ENCODE assay signal across 12 cellular contexts in the genomic region with DNA sequence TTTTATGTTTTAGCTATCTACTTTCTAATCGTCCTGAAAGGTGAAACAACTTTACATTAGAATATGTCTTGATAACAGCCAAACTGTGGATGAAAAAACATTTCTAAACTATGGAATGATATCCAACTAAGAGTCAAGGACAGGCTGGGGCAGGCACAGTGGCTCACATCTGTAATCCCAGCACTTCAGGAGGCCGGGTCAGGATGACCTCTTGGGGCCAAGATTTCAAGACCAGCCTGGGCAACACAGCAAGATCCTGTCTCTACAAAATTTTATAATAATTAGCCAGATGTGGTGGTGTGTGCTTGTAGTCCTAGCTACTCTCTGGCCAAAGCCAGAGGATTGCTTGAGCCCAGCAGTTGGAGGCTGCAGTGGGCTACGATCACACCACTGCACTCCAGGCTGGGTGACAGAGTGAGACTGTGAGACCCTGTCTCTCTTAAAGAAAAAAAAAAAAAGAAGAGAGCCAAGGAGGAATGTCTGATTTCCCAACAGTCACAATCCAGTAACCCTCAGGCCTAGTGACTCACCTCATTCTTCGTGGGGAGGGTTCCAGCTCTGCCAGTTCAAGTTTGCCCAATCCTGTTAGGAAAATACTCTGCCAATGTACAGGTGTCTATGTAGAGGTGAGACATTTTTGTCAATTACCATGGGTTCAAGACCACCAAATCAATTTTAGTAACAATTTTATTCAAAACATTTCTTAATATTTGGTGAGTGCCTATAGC. TPM values are rescaled to one million over a fixed set of nuclear protein-coding genes. Genes with fewer than 3 reads are reported as not detected.
DNase-seq lines count a peak whose midpoint lies in the region; ATAC-seq and TF ChIP-seq lines count a peak whose summit lies in the region.
"Had no signal": no experiment of that assay in that cellular context is flagged by ENCODE, and none has a peak within 500 bp of the region (broad histone marks: within the 10 kb centered on the region; RNA-seq: fewer than 3 reads in every experiment).

No MANE protein-coding gene starts in this region.

- TF ChIP-seq CTCF in GM20000 (IDR thresholded peaks at IDR 0.05; ENCODE audit: extremely low read depth, missing control alignments) = no peak

- no peak for ATAC-seq in HG02840 (IDR thresholded peaks at IDR 0.05; ENCODE audit: low FRiP score, unreplicated experiment)

- DNase-seq in ELR (ENCODE audit: low read depth) (peak; percentile 82), RPMI7951 (ENCODE audit: low read depth) (peak; percentile 83), fibroblast of peridontal ligament (ENCODE audit: extremely low read depth) (peak; percentile 73), renal cortical epithelial cell (ENCODE audit: low read depth) (peak; percentile 94), GM20000 (ENCODE audit: low spot score) (no peak), 8988T (no peak)
- no peak for DNase-seq in stimulated activated CD4-positive, alpha-beta T cell treated with anti-CD3 and anti-CD28 coated beads, Interleukin-2, amount 100 ng/mL, for 48 hours
- DNase-seq: activated naive CD4-positive, alpha-beta T cell treated with anti-CD3 and anti-CD28 coated beads, Interleukin-2, amount 50 U/mL, for 16 hours; Kasumi-1; NCI-H2081 treated with DMSO at 0.1 percent for 48 hours; WERI-Rb-1 had no signal

RNA-seq across cellular contexts. Expression of a gene that starts 14.6 kb away (rescaled TPM):
- total RNA-seq in RPMI7951 (2014; rRNA removed; shearing (Covaris generic)) = 10.1 and 13.9 TPM in 2 replicates
- total RNA-seq in renal cortical epithelial cell = 8.0 and 20.6 TPM in 2 replicates

Comparison
In these comparisons a context has a peak if more than half of its experiments do, and no peak if none do; other contexts are left out.
1. DNase-seq: peak in ELR (single experiment), RPMI7951 (single experiment), fibroblast of peridontal ligament (single experiment) and renal cortical epithelial cell (single experiment); none in GM20000 (single experiment), stimulated activated CD4-positive, alpha-beta T cell treated with anti-CD3 and anti-CD28 coated beads, Interleukin-2, amount 100 ng/mL, for 48 hours (0 of 2) and 8988T (single experiment).